ENCODE assay signal across 12 cellular contexts in the genomic region with DNA sequence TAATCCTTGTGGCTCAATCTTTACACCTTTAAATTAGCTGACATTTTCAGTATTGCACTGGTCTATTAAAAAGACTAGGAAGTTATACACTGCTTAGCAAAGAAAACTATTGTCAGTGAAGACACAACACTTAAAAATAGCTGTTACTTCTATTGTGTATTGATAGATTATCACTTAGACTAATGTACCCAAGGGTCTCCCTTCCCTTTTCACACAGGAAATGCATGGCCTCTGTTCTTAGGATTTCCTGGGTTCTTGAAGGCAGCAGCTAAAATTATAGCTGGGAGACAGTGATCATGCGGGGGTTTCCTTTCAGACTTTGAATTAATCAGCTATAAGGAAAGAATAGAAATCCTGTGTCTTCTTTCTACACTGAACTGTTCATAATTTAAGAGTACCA.
"Had no signal": no experiment of that assay in that cellular context is flagged by ENCODE, and none has a peak within 500 bp of the region (broad histone marks: within the 10 kb centered on the region; RNA-seq: fewer than 3 reads in every experiment).

No MANE protein-coding gene starts in this region.

- H3K4me1 ChIP-seq: psoas muscle, right lobe of liver had no signal

- H3K4me3 ChIP-seq: dorsolateral prefrontal cortex, left lung, psoas muscle, right lobe of liver, thoracic aorta, upper lobe of right lung had no signal

- H3K27ac ChIP-seq: psoas muscle, right lobe of liver, thoracic aorta, upper lobe of right lung had no signal

- H3K27me3 Mint-ChIP-seq: activated CD4-positive, alpha-beta T cell treated with anti-CD3 and anti-CD28 coated beads, Interleukin-2, amount 10 ng/mL, durations not matched to agents 7 days and 5 days; stimulated activated naive CD8-positive, alpha-beta T cell treated with anti-CD3 and anti-CD28 coated beads, Interleukin-15, amount 100 ng/mL, for 72 hours had no signal

- H3K9me3 Mint-ChIP-seq: activated CD4-positive, alpha-beta T cell treated with anti-CD3 and anti-CD28 coated beads, Interleukin-2, amount 10 ng/mL, durations not matched to agents 7 days and 5 days; stimulated activated naive CD8-positive, alpha-beta T cell treated with anti-CD3 and anti-CD28 coated beads, Interleukin-15, amount 100 ng/mL, for 72 hours had no signal

- H3K9me3 ChIP-seq: left lung, psoas muscle, right lobe of liver, thoracic aorta, upper lobe of right lung had no signal

- H3K4me3 Mint-ChIP-seq: activated CD4-positive, alpha-beta T cell treated with anti-CD3 and anti-CD28 coated beads, Interleukin-2, amount 10 ng/mL, durations not matched to agents 7 days and 5 days; stimulated activated naive CD8-positive, alpha-beta T cell treated with anti-CD3 and anti-CD28 coated beads, Interleukin-15, amount 100 ng/mL, for 72 hours had no signal

- ATAC-seq: stimulated activated naive CD8-positive, alpha-beta T cell treated with anti-CD3 and anti-CD28 coated beads, Interleukin-15, amount 100 ng/mL, for 72 hours had no signal

- FAIRE-seq: astrocyte had no signal

- H3K27me3 ChIP-seq: dorsolateral prefrontal cortex, left lung, right lobe of liver, upper lobe of right lung had no signal

- H3K27ac Mint-ChIP-seq: stimulated activated naive CD8-positive, alpha-beta T cell treated with anti-CD3 and anti-CD28 coated beads, Interleukin-15, amount 100 ng/mL, for 72 hours had no signal

- DNase-seq: activated CD4-positive, alpha-beta T cell treated with anti-CD3 and anti-CD28 coated beads, Interleukin-2, amount 10 ng/mL, durations not matched to agents 7 days and 5 days; dorsolateral prefrontal cortex; islet precursor cell; left lung; mammary epithelial cell; psoas muscle; SHP77 treated with DMSO at 0.1 percent for 48 hours; stimulated activated naive CD8-positive, alpha-beta T cell treated with anti-CD3 and anti-CD28 coated beads, Interleukin-15, amount 100 ng/mL, for 72 hours; upper lobe of right lung had no signal

- H3K36me3 ChIP-seq: right lobe of liver, thoracic aorta, upper lobe of right lung had no signal
